Comparison of ENCODE assay signal across 19 cellular contexts in the genomic region with DNA sequence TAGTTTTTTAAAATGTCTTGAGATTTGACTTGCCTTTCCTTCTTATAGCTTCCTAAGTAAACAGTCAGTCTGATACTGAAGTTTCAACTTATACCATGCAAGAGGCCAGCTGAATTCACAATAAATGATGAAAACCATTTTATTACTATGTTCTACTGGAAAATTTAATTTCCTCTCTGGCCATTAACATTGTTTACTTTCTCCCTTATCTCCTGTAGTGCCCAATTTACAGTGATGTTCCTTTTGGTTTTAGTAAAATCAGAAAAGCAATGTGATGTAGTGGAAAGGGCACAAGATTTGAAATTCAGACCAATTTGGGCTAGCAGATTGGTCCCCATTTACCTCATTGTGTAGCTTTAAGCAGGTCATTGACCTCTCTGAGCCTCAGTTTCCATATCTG.
"Had no signal": no experiment of that assay in that cellular context is flagged by ENCODE, and none has a peak within 500 bp of the region (broad histone marks: within the 10 kb centered on the region; RNA-seq: fewer than 3 reads in every experiment).

No MANE protein-coding gene starts in this region.

- H3K9me3 ChIP-seq: esophagus muscularis mucosa, gastrocnemius medialis, heart right ventricle, neutrophil, ovary, right atrium auricular region, sigmoid colon, testis had no signal

- H3K36me3 ChIP-seq: esophagus muscularis mucosa, gastrocnemius medialis, ovary, right atrium auricular region, sigmoid colon had no signal

- ATAC-seq: gastrocnemius medialis; heart right ventricle; naive thymus-derived CD4-positive, alpha-beta T cell; stimulated activated naive B cell treated with anti-CD40 and anti-IgM and Interleukin-4, amounts not matched to agents 10 μg/mL and 1 μg/mL and 100 μg/mL, for 72 hours; stimulated activated naive CD8-positive, alpha-beta T cell treated with anti-CD3 and anti-CD28 coated beads, Interleukin-15, amount 100 ng/mL, for 72 hours had no signal

- H3K4me1 ChIP-seq: gastrocnemius medialis, right atrium auricular region, testis had no signal

- H3K4me1 Mint-ChIP-seq: naive thymus-derived CD4-positive, alpha-beta T cell; stimulated activated naive B cell treated with anti-CD40 and anti-IgM and Interleukin-4, amounts not matched to agents 10 μg/mL and 1 μg/mL and 100 μg/mL, for 72 hours; stimulated activated naive CD8-positive, alpha-beta T cell treated with anti-CD3 and anti-CD28 coated beads, Interleukin-15, amount 100 ng/mL, for 72 hours had no signal

- H3K9me3 Mint-ChIP-seq: naive thymus-derived CD4-positive, alpha-beta T cell; stimulated activated naive B cell treated with anti-CD40 and anti-IgM and Interleukin-4, amounts not matched to agents 10 μg/mL and 1 μg/mL and 100 μg/mL, for 72 hours; stimulated activated naive CD8-positive, alpha-beta T cell treated with anti-CD3 and anti-CD28 coated beads, Interleukin-15, amount 100 ng/mL, for 72 hours; type B pancreatic cell had no signal

- H3K27me3 Mint-ChIP-seq: naive thymus-derived CD4-positive, alpha-beta T cell; stimulated activated naive B cell treated with anti-CD40 and anti-IgM and Interleukin-4, amounts not matched to agents 10 μg/mL and 1 μg/mL and 100 μg/mL, for 72 hours; stimulated activated naive CD8-positive, alpha-beta T cell treated with anti-CD3 and anti-CD28 coated beads, Interleukin-15, amount 100 ng/mL, for 72 hours; type B pancreatic cell had no signal

- H3K4me3 ChIP-seq: esophagus muscularis mucosa, gastrocnemius medialis, heart right ventricle, ovary, right atrium auricular region, sigmoid colon, skin epidermis, testis had no signal

- H3K27ac ChIP-seq: epithelial cell of prostate, gastrocnemius medialis, heart right ventricle, neutrophil, ovary, right atrium auricular region, sigmoid colon, skin epidermis, testis had no signal

- H3K27me3 ChIP-seq: esophagus muscularis mucosa, gastrocnemius medialis, neutrophil, ovary, right atrium auricular region, sigmoid colon, testis had no signal

- H3K27ac Mint-ChIP-seq: stimulated activated naive B cell treated with anti-CD40 and anti-IgM and Interleukin-4, amounts not matched to agents 10 μg/mL and 1 μg/mL and 100 μg/mL, for 72 hours; type B pancreatic cell had no signal

- H3K4me3 Mint-ChIP-seq: naive thymus-derived CD4-positive, alpha-beta T cell; stimulated activated naive B cell treated with anti-CD40 and anti-IgM and Interleukin-4, amounts not matched to agents 10 μg/mL and 1 μg/mL and 100 μg/mL, for 72 hours; stimulated activated naive CD8-positive, alpha-beta T cell treated with anti-CD3 and anti-CD28 coated beads, Interleukin-15, amount 100 ng/mL, for 72 hours; type B pancreatic cell had no signal

- H3K36me3 Mint-ChIP-seq: type B pancreatic cell had no signal

- DNase-seq: effector memory CD4-positive, alpha-beta T cell; gastrocnemius medialis; heart right ventricle; hypothalamus; kidney glomerular epithelial cell; naive thymus-derived CD4-positive, alpha-beta T cell; ovary; sigmoid colon; stimulated activated CD4-positive, alpha-beta T cell treated with anti-CD3 and anti-CD28 coated beads, Interleukin-2, amount 100 ng/mL, for 24 hours; stimulated activated CD4-positive, alpha-beta T cell treated with anti-CD3 and anti-CD28 coated beads, Interleukin-4, amount 100 ng/mL, for 4 hours; stimulated activated naive B cell treated with anti-CD40 and anti-IgM and Interleukin-4, amounts not matched to agents 10 μg/mL and 1 μg/mL and 100 μg/mL, for 72 hours; stimulated activated naive CD8-positive, alpha-beta T cell treated with anti-CD3 and anti-CD28 coated beads, Interleukin-15, amount 100 ng/mL, for 72 hours; testis had no signal
